9 cellular contexts compared by ENCODE assay signal in the genomic region with DNA sequence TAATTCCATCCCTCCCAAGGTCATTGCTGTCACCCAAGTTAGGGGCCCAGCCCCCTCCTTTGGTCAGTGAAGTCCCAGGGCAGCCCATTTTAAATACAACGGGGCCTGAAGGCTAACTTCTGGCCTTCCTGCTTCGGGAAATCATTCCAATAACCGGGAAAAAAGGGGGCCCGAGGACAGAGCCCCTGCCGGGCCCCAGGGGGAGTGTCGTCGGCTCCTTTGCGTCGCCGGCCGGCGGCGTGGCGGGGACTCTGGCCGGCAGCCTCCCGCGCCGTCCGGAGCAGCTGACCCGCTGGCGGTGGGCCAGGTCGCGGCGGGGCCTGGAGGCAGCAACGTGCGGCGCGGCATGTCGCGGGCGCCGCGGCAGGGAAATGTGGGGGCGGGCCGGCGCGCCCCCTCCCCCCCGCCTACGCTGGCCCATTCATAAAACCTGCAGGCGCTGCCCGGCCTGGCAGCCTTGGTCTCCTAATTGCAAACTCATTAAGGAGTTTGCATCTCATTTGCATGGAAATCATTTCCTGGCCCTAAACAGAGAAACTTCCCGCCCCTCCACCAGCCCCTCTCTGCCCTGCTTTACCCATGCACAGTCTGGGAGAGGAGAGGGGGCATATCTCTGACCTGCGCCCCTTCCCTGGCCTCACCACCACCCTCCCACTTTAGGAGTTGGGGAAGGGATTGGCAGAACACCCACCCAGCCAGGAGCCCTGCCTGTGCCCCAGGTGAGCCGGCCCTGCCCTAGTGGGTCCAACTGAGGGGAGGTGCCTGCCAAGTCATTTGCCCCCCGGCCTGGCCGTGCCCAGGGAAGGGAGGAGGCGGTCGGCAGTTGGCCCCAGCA. TPM values are rescaled to one million over a fixed set of nuclear protein-coding genes. Genes with fewer than 3 reads are reported as not detected.
DNase-seq lines count a peak whose midpoint lies in the region; ATAC-seq and TF ChIP-seq lines count a peak whose summit lies in the region.
"Had no signal": no experiment of that assay in that cellular context is flagged by ENCODE, and none has a peak within 500 bp of the region (broad histone marks: within the 10 kb centered on the region; RNA-seq: fewer than 3 reads in every experiment).

No MANE protein-coding gene starts in this region.

- no peak for TF ChIP-seq POLR2A in transverse colon (IDR thresholded peaks at IDR 0.05)

- H3K27me3 ChIP-seq in mammary epithelial cell (ENCODE audit: insufficient read depth, low read length) (no peaks in the 10 kb centered on the region), transverse colon (peaks cover 3% of the 10 kb centered on the region)

- H3K9me3 Mint-ChIP-seq in immature natural killer cell: no peaks in the 10 kb centered on the region

- TF ChIP-seq EP300 in transverse colon (IDR thresholded peaks at IDR 0.05; ENCODE audit: low read depth): no peak

- WGBS in mammary epithelial cell (ENCODE audit: low coverage, missing lambda C conversion rate): 21% methylated on average over 7 of the region's 48 CpGs
- 28% methylated on average over 29 of the region's 48 CpGs; no CpG with 5 or more reads in 1 of the 2 donors for WGBS in transverse colon (ENCODE audit: low coverage in 1 of 2), 2 donors

- no peak overlapping the region for H3K27ac Mint-ChIP-seq in immature natural killer cell

- H2AFZ ChIP-seq in mammary epithelial cell (ENCODE audit: low read depth, low read length): peak overlapping the region; percentile 53

- H3K4me1 ChIP-seq in mammary epithelial cell (ENCODE audit: insufficient read depth, low read length): peaks cover 54% of the 10 kb centered on the region
- H3K4me1 ChIP-seq in transverse colon: peaks cover 15 to 62% (median 40%) of the 10 kb centered on the region in 4 donors

- H4K20me1 ChIP-seq in mammary epithelial cell (ENCODE audit: insufficient read depth, low read length): no peaks in the 10 kb centered on the region

- H3K4me3 Mint-ChIP-seq in immature natural killer cell: no peak overlapping the region

- H3K79me2 ChIP-seq in mammary epithelial cell (ENCODE audit: insufficient read depth, low read length): no peaks in the 10 kb centered on the region

- no peaks in the 10 kb centered on the region for H3K9me3 ChIP-seq in mammary epithelial cell (replicated peaks; ENCODE audit: insufficient read depth, low read length)
- H3K9me3 ChIP-seq in transverse colon: no peaks in the 10 kb centered on the region
- H3K9me3 ChIP-seq: left lung had no signal

- dilution Hi-C loops in mammary epithelial cell (cut with HindIII; ENCODE audit: low sequenced_read_pairs): no loop called here

- CTCF ChIA-PET in mammary epithelial cell (lab: Charles Lee; ENCODE audit: low non-redundant PET): no interaction called here

- no peaks in the 10 kb centered on the region for H3K36me3 ChIP-seq in mammary epithelial cell (ENCODE audit: insufficient read depth, low read length)
- no peaks in the 10 kb centered on the region for H3K36me3 ChIP-seq in transverse colon
- H3K36me3 ChIP-seq: left lung had no signal

- ATAC-seq in HG02798 (IDR thresholded peaks at IDR 0.05; ENCODE audit: poor library complexity, unreplicated experiment) (peak; percentile 36), left colon (peak; percentile 7)
- ATAC-seq: left lung had no signal

- H3K4me2 ChIP-seq in mammary epithelial cell (ENCODE audit: insufficient read depth, low read depth, low read length): no peak overlapping the region

- H3K27ac ChIP-seq in mammary epithelial cell (ENCODE audit: insufficient read depth, low read depth, low read length) (no peak overlapping the region), transverse colon (no peak overlapping the region)
- H3K27ac ChIP-seq: left lung had no signal

- H3K36me3 Mint-ChIP-seq in immature natural killer cell: peaks cover 0 to 4% (median 0%) of the 10 kb centered on the region in 3 donors

- no peak overlapping the region for H3K9ac ChIP-seq in mammary epithelial cell (ENCODE audit: insufficient read depth, low read length)

- no peak for TF ChIP-seq CTCF in mammary epithelial cell (conservative IDR thresholded peaks at IDR 0.05 in 1 of 2, IDR thresholded peaks at IDR 0.05 in 1 of 2; ENCODE audit: extremely low read depth in 1 of 2, insufficient read depth in 1 of 2, low read depth in 1 of 2, low read length in 2 of 2)
- no peak for TF ChIP-seq CTCF in transverse colon (IDR thresholded peaks at IDR 0.05)

- intact Hi-C loops in mammary epithelial cell (cut with micrococcal nuclease): loop anchor here (10.0 kb wide), 1 partner anchor 562 kb away; a partner anchor contains a TSS
- intact Hi-C loops in left colon (cut with DNase I, micrococcal nuclease): loop anchor here (5.0 to 10.0 kb wide), 3 partner anchors 309 to 469 kb away; no protein-coding TSS in a partner anchor
- intact Hi-C loops in transverse colon (cut with DNase I; ENCODE audit: low total_unique reads): loop anchor here (5.0 kb wide), 1 partner anchor 409 kb away; no protein-coding TSS in a partner anchor

- DNase-seq in mammary epithelial cell (no peak), left colon (peak; percentile 67 to 69), transverse colon (peak; percentile 56), immature natural killer cell (no peak), NCI-H2171 (lab: John Stamatoyannopoulos, UW) (no peak), kidney glomerular epithelial cell (lab: John Stamatoyannopoulos, UW) (no peak)
- DNase-seq: left lung, NCI-H2171 treated with DMSO at 0.1 percent for 48 hours had no signal

- H3K4me1 Mint-ChIP-seq in immature natural killer cell: peaks cover 14 to 18% of the 10 kb centered on the region in 2 donors

- in situ Hi-C loops in mammary epithelial cell (cut with MboI; ENCODE audit: low sequenced_read_pairs in 2 of 2) (loop anchor here (10.0 to 25.0 kb wide), 2 partner anchors 161 to 312 kb away; a partner anchor contains a TSS), transverse colon (cut with MboI; ENCODE audit: low pct_ligation_motif_present in 1 of 4, low pct_unique_long_range_greater_than_20kb in 1 of 4, low sequenced_read_pairs in 3 of 4) (loop anchor here (5.0 to 25.0 kb wide), 4 partner anchors 309 to 464 kb away; no protein-coding TSS in a partner anchor)

- no peak overlapping the region for H3K4me3 ChIP-seq in mammary epithelial cell (replicated peaks in 1 of 3; ENCODE audit: insufficient read depth in 1 of 3, low read depth in 2 of 3, low read length in 3 of 3)
- H3K4me3 ChIP-seq in transverse colon: peak overlapping the region in 2 of 4 donors; percentile 16 to 23
- H3K4me3 ChIP-seq: left lung had no signal

- H3K27me3 Mint-ChIP-seq in immature natural killer cell (ENCODE audit: low read depth in 3 of 3): peaks cover 5 to 17% (median 10%) of the 10 kb centered on the region in 3 donors

- BruUV-seq in mammary epithelial cell (replicated peaks; lab: Mats Ljungman, UMichigan): no TSS peak

RNA-seq across cellular contexts. Expression of a gene that starts 50.7 kb away (rescaled TPM):
- total RNA-seq in mammary epithelial cell (10 to 100 TPM; 57.2 to 82.0 TPM), left colon (10 to 100 TPM; 47.5 to 63.1 TPM), transverse colon (10 to 100 TPM; 15.5 to 54.6 (median 45.9) TPM)
- polyA plus RNA-seq in mammary epithelial cell (110 TPM), immature natural killer cell (100 to 1,000 TPM; 107 to 178 (median 120) TPM)
- 56.3 TPM for polyA minus RNA-seq in mammary epithelial cell

RNA-seq across cellular contexts. Expression of a gene that starts 50.8 kb away (rescaled TPM):
- total RNA-seq in mammary epithelial cell: 100 to 1,000 TPM; 121 to 182 TPM
- 141 TPM for polyA plus RNA-seq in mammary epithelial cell
- 256 TPM for polyA minus RNA-seq in mammary epithelial cell
- 100 to 1,000 TPM in 1 of 2 donors, 10 to 100 TPM in 1; 99.7 to 102 TPM for total RNA-seq in left colon
- 100 to 1,000 TPM in 2 of 4 donors, 10 to 100 TPM in 2; 35.0 to 258 (median 89.4) TPM for total RNA-seq in transverse colon
- polyA plus RNA-seq in immature natural killer cell: 1 to 10 TPM in 2 of 3 donors, under 1 TPM in 1; 0.25 to 1.7 (median 1.5) TPM

Comparison
In these comparisons a context has a peak if more than half of its experiments do, and no peak if none do; other contexts are left out.
1. DNase-seq: peak in left colon (2 of 2) and transverse colon (single experiment); none in mammary epithelial cell (single experiment), immature natural killer cell (0 of 3), NCI-H2171 (single experiment) and kidney glomerular epithelial cell (single experiment).